Comparison of ENCODE assay signal across 1 cellular context in genomic region chr9:136545065-136545965, GRCh38.
TF ChIP-seq lines count a peak whose summit lies in the region.

No MANE protein-coding gene starts in this region.

TF ChIP-seq in GM12878, 131 proteins besides CTCF, POLR2A, EP300 and RAD21 (continued from another document):
- TF ChIP-seq, protein P1, sequence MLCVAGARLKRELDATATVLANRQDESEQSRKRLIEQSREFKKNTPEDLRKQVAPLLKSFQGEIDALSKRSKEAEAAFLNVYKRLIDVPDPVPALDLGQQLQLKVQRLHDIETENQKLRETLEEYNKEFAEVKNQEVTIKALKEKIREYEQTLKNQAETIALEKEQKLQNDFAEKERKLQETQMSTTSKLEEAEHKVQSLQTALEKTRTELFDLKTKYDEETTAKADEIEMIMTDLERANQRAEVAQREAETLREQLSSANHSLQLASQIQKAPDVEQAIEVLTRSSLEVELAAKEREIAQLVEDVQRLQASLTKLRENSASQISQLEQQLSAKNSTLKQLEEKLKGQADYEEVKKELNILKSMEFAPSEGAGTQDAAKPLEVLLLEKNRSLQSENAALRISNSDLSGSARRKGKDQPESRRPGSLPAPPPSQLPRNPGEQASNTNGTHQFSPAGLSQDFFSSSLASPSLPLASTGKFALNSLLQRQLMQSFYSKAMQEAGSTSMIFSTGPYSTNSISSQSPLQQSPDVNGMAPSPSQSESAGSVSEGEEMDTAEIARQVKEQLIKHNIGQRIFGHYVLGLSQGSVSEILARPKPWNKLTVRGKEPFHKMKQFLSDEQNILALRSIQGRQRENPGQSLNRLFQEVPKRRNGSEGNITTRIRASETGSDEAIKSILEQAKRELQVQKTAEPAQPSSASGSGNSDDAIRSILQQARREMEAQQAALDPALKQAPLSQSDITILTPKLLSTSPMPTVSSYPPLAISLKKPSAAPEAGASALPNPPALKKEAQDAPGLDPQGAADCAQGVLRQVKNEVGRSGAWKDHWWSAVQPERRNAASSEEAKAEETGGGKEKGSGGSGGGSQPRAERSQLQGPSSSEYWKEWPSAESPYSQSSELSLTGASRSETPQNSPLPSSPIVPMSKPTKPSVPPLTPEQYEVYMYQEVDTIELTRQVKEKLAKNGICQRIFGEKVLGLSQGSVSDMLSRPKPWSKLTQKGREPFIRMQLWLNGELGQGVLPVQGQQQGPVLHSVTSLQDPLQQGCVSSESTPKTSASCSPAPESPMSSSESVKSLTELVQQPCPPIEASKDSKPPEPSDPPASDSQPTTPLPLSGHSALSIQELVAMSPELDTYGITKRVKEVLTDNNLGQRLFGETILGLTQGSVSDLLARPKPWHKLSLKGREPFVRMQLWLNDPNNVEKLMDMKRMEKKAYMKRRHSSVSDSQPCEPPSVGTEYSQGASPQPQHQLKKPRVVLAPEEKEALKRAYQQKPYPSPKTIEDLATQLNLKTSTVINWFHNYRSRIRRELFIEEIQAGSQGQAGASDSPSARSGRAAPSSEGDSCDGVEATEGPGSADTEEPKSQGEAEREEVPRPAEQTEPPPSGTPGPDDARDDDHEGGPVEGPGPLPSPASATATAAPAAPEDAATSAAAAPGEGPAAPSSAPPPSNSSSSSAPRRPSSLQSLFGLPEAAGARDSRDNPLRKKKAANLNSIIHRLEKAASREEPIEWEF (IDR thresholded peaks at IDR 0.05; ENCODE audit: insufficient replicate concordance, low read depth, low read length): no peak
- TF ChIP-seq CBX3 (IDR thresholded peaks at IDR 0.05; ENCODE audit: borderline replicate concordance, low read depth) (no peak), SMARCA5 (IDR thresholded peaks at IDR 0.05) (no peak), NR2C1 (IDR thresholded peaks at IDR 0.05) (no peak)
